30 cellular contexts compared by ENCODE assay signal in the genomic region with DNA sequence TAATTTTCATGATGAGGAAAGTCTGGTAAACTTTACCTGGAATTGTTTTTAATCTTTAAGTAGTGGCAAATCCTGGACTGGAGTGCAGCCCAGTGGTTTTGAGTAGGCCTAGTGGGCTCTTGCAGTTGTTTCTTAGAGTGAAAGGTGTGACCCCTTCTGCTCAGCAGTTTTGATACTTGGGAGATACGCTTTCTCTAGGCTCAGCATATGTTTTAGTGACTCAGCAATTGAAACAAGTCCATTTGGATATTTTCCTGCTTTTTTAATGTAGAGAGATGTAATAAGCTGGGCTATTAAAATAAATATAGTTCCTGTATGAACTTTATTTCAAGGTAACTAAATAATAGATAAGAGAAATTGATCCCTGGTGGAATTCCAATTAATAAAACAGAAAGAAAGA.
"Had no signal": no experiment of that assay in that cellular context is flagged by ENCODE, and none has a peak within 500 bp of the region (broad histone marks: within the 10 kb centered on the region; RNA-seq: fewer than 3 reads in every experiment).

No MANE protein-coding gene starts in this region.

- H3K27me3 Mint-ChIP-seq: activated CD4-positive, alpha-beta T cell treated with anti-CD3 and anti-CD28 coated beads for 36 hours; activated naive CD8-positive, alpha-beta T cell treated with anti-CD3 and anti-CD28 coated beads, Interleukin-2, amount 10 ng/mL, durations not matched to agents 7 days and 5 days; brain; natural killer cell treated with Interleukin-12 subunit alpha and Interleukin-12 subunit beta and Interleukin-15 and Interleukin-18, amount 100 ng/mL, for 72 hours; stimulated activated naive CD8-positive, alpha-beta T cell treated with anti-CD3 and anti-CD28 coated beads, Interleukin-15, Interleukin-2, amounts not matched to agents 100 ng/mL and 50 ng/mL, for 24 hours; T-cell had no signal

- DNase-seq: activated CD4-positive, alpha-beta T cell treated with anti-CD3 and anti-CD28 coated beads for 36 hours; activated CD4-positive, CD25-positive, alpha-beta regulatory T cell; activated effector memory CD4-positive, alpha-beta T cell treated with Interleukin-2 at 50 U/mL for 16 hours; activated naive CD4-positive, alpha-beta T cell treated with anti-CD3 and anti-CD28 coated beads for 36 hours; activated naive CD8-positive, alpha-beta T cell treated with anti-CD3 and anti-CD28 coated beads, Interleukin-2, amount 10 ng/mL, durations not matched to agents 7 days and 5 days; cerebellar nuclear complex; colonic mucosa; effector CD8-positive, alpha-beta T cell; foreskin keratinocyte; heart left ventricle; hypothalamus; left lung; lower lobe of right lung; ovary; retina; stimulated activated CD4-positive, alpha-beta T cell treated with anti-CD3 and anti-CD28 coated beads, Interleukin-12 subunit alpha, Interleukin-12 subunit beta, amount 100 ng/mL, for 4 hours; stimulated activated CD4-positive, alpha-beta T cell treated with anti-CD3 and anti-CD28 coated beads, Interleukin-4, amount 100 ng/mL, for 24 hours; T-cell; trophoblast cell had no signal

- H3K27ac Mint-ChIP-seq: activated CD4-positive, alpha-beta T cell treated with anti-CD3 and anti-CD28 coated beads for 36 hours; activated naive CD4-positive, alpha-beta T cell treated with anti-CD3 and anti-CD28 coated beads for 36 hours; activated naive CD8-positive, alpha-beta T cell treated with anti-CD3 and anti-CD28 coated beads, Interleukin-2, amount 10 ng/mL, durations not matched to agents 7 days and 5 days; brain; natural killer cell treated with Interleukin-12 subunit alpha and Interleukin-12 subunit beta and Interleukin-15 and Interleukin-18, amount 100 ng/mL, for 72 hours; stimulated activated effector memory CD8-positive, alpha-beta T cell treated with anti-CD3 and anti-CD28 coated beads, Interleukin-12 subunit alpha, Interleukin-12 subunit beta, amount 100 ng/mL, for 72 hours; stimulated activated naive CD8-positive, alpha-beta T cell treated with anti-CD3 and anti-CD28 coated beads, Interleukin-15, Interleukin-2, amounts not matched to agents 100 ng/mL and 50 ng/mL, for 24 hours; T-cell had no signal

- H3K4me1 ChIP-seq: ascending aorta, colonic mucosa, foreskin keratinocyte, heart left ventricle, left lung, lower lobe of right lung, prostate gland had no signal

- H3K4me1 Mint-ChIP-seq: T-cell had no signal

- H3K9me3 Mint-ChIP-seq: activated naive CD4-positive, alpha-beta T cell treated with anti-CD3 and anti-CD28 coated beads for 36 hours; activated naive CD8-positive, alpha-beta T cell treated with anti-CD3 and anti-CD28 coated beads, Interleukin-2, amount 10 ng/mL, durations not matched to agents 7 days and 5 days; brain; natural killer cell treated with Interleukin-12 subunit alpha and Interleukin-12 subunit beta and Interleukin-15 and Interleukin-18, amount 100 ng/mL, for 72 hours; stimulated activated effector memory CD8-positive, alpha-beta T cell treated with anti-CD3 and anti-CD28 coated beads, Interleukin-12 subunit alpha, Interleukin-12 subunit beta, amount 100 ng/mL, for 72 hours; stimulated activated naive CD8-positive, alpha-beta T cell treated with anti-CD3 and anti-CD28 coated beads, Interleukin-15, Interleukin-2, amounts not matched to agents 100 ng/mL and 50 ng/mL, for 24 hours; T-cell had no signal

- ATAC-seq: activated CD4-positive, alpha-beta T cell treated with anti-CD3 and anti-CD28 coated beads for 36 hours; foreskin keratinocyte; heart left ventricle; left lung; lower lobe of right lung; natural killer cell treated with Interleukin-12 subunit alpha and Interleukin-12 subunit beta and Interleukin-15 and Interleukin-18, amount 100 ng/mL, for 72 hours; sciatic nerve; stimulated activated effector memory CD8-positive, alpha-beta T cell treated with anti-CD3 and anti-CD28 coated beads, Interleukin-12 subunit alpha, Interleukin-12 subunit beta, amount 100 ng/mL, for 72 hours; T-cell had no signal

- H3K4me3 Mint-ChIP-seq: activated CD4-positive, alpha-beta T cell treated with anti-CD3 and anti-CD28 coated beads for 36 hours; activated naive CD4-positive, alpha-beta T cell treated with anti-CD3 and anti-CD28 coated beads for 36 hours; activated naive CD8-positive, alpha-beta T cell treated with anti-CD3 and anti-CD28 coated beads, Interleukin-2, amount 10 ng/mL, durations not matched to agents 7 days and 5 days; brain; natural killer cell treated with Interleukin-12 subunit alpha and Interleukin-12 subunit beta and Interleukin-15 and Interleukin-18, amount 100 ng/mL, for 72 hours; stimulated activated effector memory CD8-positive, alpha-beta T cell treated with anti-CD3 and anti-CD28 coated beads, Interleukin-12 subunit alpha, Interleukin-12 subunit beta, amount 100 ng/mL, for 72 hours; stimulated activated naive CD8-positive, alpha-beta T cell treated with anti-CD3 and anti-CD28 coated beads, Interleukin-15, Interleukin-2, amounts not matched to agents 100 ng/mL and 50 ng/mL, for 24 hours; T-cell had no signal

- H3K27ac ChIP-seq: ascending aorta, cardiac muscle cell, colonic mucosa, epithelial cell of prostate, foreskin keratinocyte, heart left ventricle, left lung, lower lobe of right lung, ovary, prostate gland, skin epidermis, thoracic aorta had no signal

- H3K4me3 ChIP-seq: ascending aorta, cardiac muscle cell, colonic mucosa, heart left ventricle, left lung, lower lobe of right lung, ovary, prostate gland, skin epidermis, thoracic aorta had no signal

- H3K9me3 ChIP-seq: ascending aorta, colonic mucosa, heart left ventricle, left lung, lower lobe of right lung, ovary, prostate gland, thoracic aorta had no signal

- H3K27me3 ChIP-seq: ascending aorta, colonic mucosa, foreskin keratinocyte, heart left ventricle, left lung, ovary had no signal

- H3K36me3 Mint-ChIP-seq: brain; natural killer cell treated with Interleukin-12 subunit alpha and Interleukin-12 subunit beta and Interleukin-15 and Interleukin-18, amount 100 ng/mL, for 72 hours; stimulated activated effector memory CD8-positive, alpha-beta T cell treated with anti-CD3 and anti-CD28 coated beads, Interleukin-12 subunit alpha, Interleukin-12 subunit beta, amount 100 ng/mL, for 72 hours; T-cell had no signal

- H3K36me3 ChIP-seq: ascending aorta, cardiac muscle cell, colonic mucosa, heart left ventricle, left lung, lower lobe of right lung, ovary, prostate gland, thoracic aorta had no signal
